In the genomic region with DNA sequence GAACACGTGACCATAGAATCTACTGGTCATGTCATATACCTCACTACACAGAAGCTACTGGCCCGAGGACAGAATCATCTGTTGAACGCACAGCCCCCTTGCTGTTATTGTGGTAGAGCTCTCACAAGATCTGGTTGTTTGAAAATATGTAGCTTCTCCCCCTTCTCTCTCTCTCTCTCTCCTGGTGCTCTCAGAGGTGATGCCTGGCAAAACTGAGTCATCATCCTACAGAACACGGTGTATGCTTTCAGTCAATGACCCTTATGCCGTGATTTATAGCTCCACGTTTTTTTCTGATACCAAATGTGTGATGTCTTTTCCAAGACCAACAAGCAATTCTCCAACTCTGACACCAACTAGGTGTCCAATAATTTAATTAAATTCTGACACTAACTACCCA, we compare ENCODE assay signal across 16 cellular contexts. TPM values are rescaled to one million over a fixed set of nuclear protein-coding genes. Genes with fewer than 3 reads are reported as not detected.
"Had no signal": no experiment of that assay in that cellular context is flagged by ENCODE, and none has a peak within 500 bp of the region (broad histone marks: within the 10 kb centered on the region; RNA-seq: fewer than 3 reads in every experiment).

No MANE protein-coding gene starts in this region.

- H3K9me3 Mint-ChIP-seq: activated T-cell treated with anti-CD3 and anti-CD28 coated beads, Interleukin-2, amount 50 U/mL, for 24 hours; neural crest cell; stimulated activated naive CD8-positive, alpha-beta T cell treated with anti-CD3 and anti-CD28 coated beads, Interleukin-15, Interleukin-2, amounts not matched to agents 100 ng/mL and 50 ng/mL, for 24 hours had no signal

- H3K27ac Mint-ChIP-seq: activated naive CD8-positive, alpha-beta T cell; activated T-cell treated with anti-CD3 and anti-CD28 coated beads, Interleukin-2, amount 50 U/mL, for 24 hours; stimulated activated naive CD8-positive, alpha-beta T cell treated with anti-CD3 and anti-CD28 coated beads, Interleukin-15, Interleukin-2, amounts not matched to agents 100 ng/mL and 50 ng/mL, for 24 hours had no signal

- H3K27ac ChIP-seq: epithelial cell of prostate, ovary, upper lobe of left lung had no signal

- H3K9me3 ChIP-seq: ovary, upper lobe of left lung had no signal

- H3K4me1 ChIP-seq: upper lobe of left lung had no signal

- H3K4me3 ChIP-seq: coronary artery, ovary, upper lobe of left lung had no signal

- H3K27me3 ChIP-seq: ovary, upper lobe of left lung had no signal

- H3K4me3 Mint-ChIP-seq: activated naive CD8-positive, alpha-beta T cell; activated T-cell treated with anti-CD3 and anti-CD28 coated beads, Interleukin-2, amount 50 U/mL, for 24 hours; neural crest cell; stimulated activated naive CD8-positive, alpha-beta T cell treated with anti-CD3 and anti-CD28 coated beads, Interleukin-15, Interleukin-2, amounts not matched to agents 100 ng/mL and 50 ng/mL, for 24 hours had no signal

- H3K36me3 Mint-ChIP-seq: activated naive CD8-positive, alpha-beta T cell had no signal

- H3K36me3 ChIP-seq: ovary, upper lobe of left lung had no signal

- DNase-seq: activated CD4-positive, alpha-beta T cell treated with anti-CD3 and anti-CD28 coated beads, Interleukin-2, amount 50 U/mL, for 4 hours; activated effector memory CD4-positive, alpha-beta T cell treated with Interleukin-2 at 50 U/mL for 16 hours; activated T-cell treated with anti-CD3 and anti-CD28 coated beads, Interleukin-2, amount 50 U/mL, for 24 hours; effector memory CD4-positive, alpha-beta T cell; hippocampal formation; kidney glomerular epithelial cell; ovary; stimulated activated CD4-positive, alpha-beta T cell treated with anti-CD3 and anti-CD28 coated beads, Interleukin-15, amount 100 ng/mL, for 24 hours; stimulated activated CD4-positive, alpha-beta T cell treated with anti-CD3 and anti-CD28 coated beads, Interleukin-4, amount 100 ng/mL, for 24 hours; upper lobe of left lung had no signal

- H3K4me1 Mint-ChIP-seq: neural crest cell had no signal

RNA-seq across cellular contexts. Expression of gene RBM24, which starts 13.0 kb away (rescaled TPM):
- total RNA-seq: T-helper 2 cell treated with Interferon-gamma antibody and Interleukin-4, amounts not matched to agents 100 ng/mL and 5 ng/mL, for 36 hours had no signal
